In the genomic region with DNA sequence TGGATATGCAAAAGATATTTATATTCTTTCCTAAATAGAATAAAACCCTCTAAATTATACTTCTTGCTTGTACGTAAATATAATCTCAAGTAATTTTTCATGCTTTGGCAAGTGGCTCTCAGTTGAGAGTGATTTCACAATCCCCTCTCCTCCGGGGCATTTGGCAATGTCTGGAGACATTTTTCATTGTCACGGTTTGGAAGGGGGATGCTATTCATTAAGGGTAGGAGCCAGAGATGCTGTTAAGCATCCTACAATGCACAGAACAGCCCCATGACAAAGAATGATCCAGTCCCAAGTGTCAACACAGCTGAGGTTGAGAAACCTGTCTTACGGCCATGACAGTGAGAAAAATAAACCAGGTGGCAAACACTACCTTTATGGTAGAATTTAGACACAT, we compare ENCODE assay signal across 1 cellular context.
TF ChIP-seq lines count a peak whose summit lies in the region.

No MANE protein-coding gene starts in this region.

TF ChIP-seq in HepG2, 621 proteins besides CTCF, POLR2A, EP300 and RAD21 (continued from another document):
- no peak for TF ChIP-seq ZNF784 (CRISPR knock-in tag; IDR thresholded peaks at IDR 0.05; ENCODE audit: borderline replicate concordance)
- TF ChIP-seq, protein P1, sequence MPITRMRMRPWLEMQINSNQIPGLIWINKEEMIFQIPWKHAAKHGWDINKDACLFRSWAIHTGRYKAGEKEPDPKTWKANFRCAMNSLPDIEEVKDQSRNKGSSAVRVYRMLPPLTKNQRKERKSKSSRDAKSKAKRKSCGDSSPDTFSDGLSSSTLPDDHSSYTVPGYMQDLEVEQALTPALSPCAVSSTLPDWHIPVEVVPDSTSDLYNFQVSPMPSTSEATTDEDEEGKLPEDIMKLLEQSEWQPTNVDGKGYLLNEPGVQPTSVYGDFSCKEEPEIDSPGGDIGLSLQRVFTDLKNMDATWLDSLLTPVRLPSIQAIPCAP (CRISPR knock-in tag; IDR thresholded peaks at IDR 0.05; ENCODE audit: low read depth) = no peak
- no peak for TF ChIP-seq ZNF713 (CRISPR knock-in tag; IDR thresholded peaks at IDR 0.05)
- peak; percentile 65 for TF ChIP-seq CEBPB (IDR thresholded peaks at IDR 0.05; ENCODE audit: borderline replicate concordance, low read depth, low read length)
- no peak for TF ChIP-seq ZNF136 (CRISPR knock-in tag; IDR thresholded peaks at IDR 0.05; ENCODE audit: low read depth)
